1 cellular context compared by ENCODE assay signal in genomic region chr13:110713981-110714797, GRCh38.
TF ChIP-seq lines count a peak whose summit lies in the region.

No MANE protein-coding gene starts in this region.

TF ChIP-seq in K562, 482 proteins besides CTCF, POLR2A, EP300 and RAD21:
- TF ChIP-seq DEAF1 (CRISPR knock-in tag; IDR thresholded peaks at IDR 0.05) (no peak), ZBTB43 (CRISPR knock-in tag; IDR thresholded peaks at IDR 0.05) (no peak), CBX8 (IDR thresholded peaks at IDR 0.05; ENCODE audit: borderline replicate concordance, extremely low read depth, low read depth, low read length, poor library complexity, severe bottlenecking) (no peak), CBFA2T2 (conservative IDR thresholded peaks at IDR 0.05) (no peak), PURB (CRISPR knock-in tag; IDR thresholded peaks at IDR 0.05; ENCODE audit: low read depth) (no peak), HMG20B (CRISPR knock-in tag; IDR thresholded peaks at IDR 0.05) (no peak), NFE2L1 (tag; IDR thresholded peaks at IDR 0.05; ENCODE audit: borderline replicate concordance, low read depth) (no peak), HDAC8 (tag; IDR thresholded peaks at IDR 0.05) (no peak), GTF2E2 (tag; IDR thresholded peaks at IDR 0.05) (no peak), ZBTB8A (IDR thresholded peaks at IDR 0.05; ENCODE audit: partially characterized antibody) (no peak), RBM34 (IDR thresholded peaks at IDR 0.05; ENCODE audit: borderline replicate concordance, insufficient read depth, low read length) (no peak), PRPF4 (IDR thresholded peaks at IDR 0.05; ENCODE audit: insufficient read depth, low read depth, low read length, poor library complexity, severe bottlenecking) (peak; percentile 13), PCBP1 (IDR thresholded peaks at IDR 0.05; ENCODE audit: low read depth, low read length, poor library complexity, severe bottlenecking) (peak; percentile 15), E2F4 (CRISPR knock-in tag; IDR thresholded peaks at IDR 0.05; ENCODE audit: low read depth) (no peak), MAZ (CRISPR knock-in tag; conservative IDR thresholded peaks at IDR 0.05 in 1 of 2, IDR thresholded peaks at IDR 0.05 in 1 of 2) (0 out of 4 replicates have a peak, but pooled peaks of 1 of the 2 experiments have one; percentile 11), RNF219 (CRISPR knock-in tag; IDR thresholded peaks at IDR 0.05) (no peak), ZNF232 (CRISPR knock-in tag; IDR thresholded peaks at IDR 0.05) (no peak), ZFX (CRISPR knock-in tag; IDR thresholded peaks at IDR 0.05) (no peak), MIER1 (IDR thresholded peaks at IDR 0.05; ENCODE audit: low read depth) (no peak), ZNF124 (CRISPR knock-in tag; IDR thresholded peaks at IDR 0.05) (no peak), RNF2 (IDR thresholded peaks at IDR 0.05) (no peak), UBTF (IDR thresholded peaks at IDR 0.05; ENCODE audit: borderline replicate concordance in 1 of 2, low read depth in 2 of 2, low read length in 2 of 2) (0 out of 4 replicates have a peak, but pooled peaks have one; percentile 37 to 42), THRAP3 (IDR thresholded peaks at IDR 0.05; ENCODE audit: borderline replicate concordance) (no peak), CREB3L1 (IDR thresholded peaks at IDR 0.05; ENCODE audit: borderline replicate concordance, low read depth) (no peak), ZNF165 (CRISPR knock-in tag; IDR thresholded peaks at IDR 0.05; ENCODE audit: borderline replicate concordance) (no peak), PHF8 (IDR thresholded peaks at IDR 0.05; ENCODE audit: borderline replicate concordance, low read length) (no peak; the same call in 1 of the 2 replicates), RCOR1 (IDR thresholded peaks at IDR 0.05; ENCODE audit: borderline replicate concordance in 1 of 2, low read depth in 2 of 2, low read length in 2 of 2) (no peak), STAT5B (CRISPR knock-in tag; IDR thresholded peaks at IDR 0.05) (no peak), CCNT2 (IDR thresholded peaks at IDR 0.05; ENCODE audit: borderline replicate concordance, extremely low read depth, insufficient read length, low read depth, low read length) (peak; percentile 27), PHB2 (IDR thresholded peaks at IDR 0.05; ENCODE audit: low read depth) (no peak), CBX3 (IDR thresholded peaks at IDR 0.05; ENCODE audit: borderline replicate concordance in 1 of 2, low read length in 2 of 2) (no peak), CTBP1 (IDR thresholded peaks at IDR 0.05; ENCODE audit: borderline replicate concordance) (0 out of 2 replicates have a peak, but pooled peaks have one; percentile 13), HMGN3 (IDR thresholded peaks at IDR 0.05; ENCODE audit: borderline replicate concordance, extremely low read depth, insufficient read length, low read depth, low read length) (peak; percentile 21), SMARCB1 (IDR thresholded peaks at IDR 0.05; ENCODE audit: insufficient read length, low read depth) (no peak), ZNF778 (CRISPR knock-in tag; IDR thresholded peaks at IDR 0.05) (no peak), CSDE1 (IDR thresholded peaks at IDR 0.05) (no peak), PREB (CRISPR knock-in tag; IDR thresholded peaks at IDR 0.05) (no peak), TBL1XR1 (IDR thresholded peaks at IDR 0.05; ENCODE audit: low read length in 2 of 2) (no peak), ZNF140 (CRISPR knock-in tag; IDR thresholded peaks at IDR 0.05) (no peak), CHD1 (IDR thresholded peaks at IDR 0.05; ENCODE audit: low read length) (peak; percentile 44), ZNF830 (CRISPR knock-in tag; IDR thresholded peaks at IDR 0.05) (no peak), CREBBP (IDR thresholded peaks at IDR 0.05; ENCODE audit: low read depth, low read length) (no peak), PRDM10 (IDR thresholded peaks at IDR 0.05; ENCODE audit: partially characterized antibody) (peak; percentile 55)
